8 cellular contexts compared by ENCODE assay signal in genomic region chr12:6532927-6533652, GRCh38. TPM values are rescaled to one million over a fixed set of nuclear protein-coding genes. Genes with fewer than 3 reads are reported as not detected.
DNase-seq lines count a peak whose midpoint lies in the region; ATAC-seq and TF ChIP-seq lines count a peak whose summit lies in the region.

No MANE protein-coding gene starts in this region.

- DNase-seq in NCI-H2227 treated with DMSO at 0.1 percent for 48 hours (lab: John Stamatoyannopoulos, UW) (peak; percentile 60), fibroblast of the aortic adventitia (ENCODE audit: low read depth) (peak; percentile 50), upper lobe of right lung (peak; percentile 82)
- no peak for DNase-seq in activated T-helper 1 cell treated with anti-CD3 and anti-CD28 coated beads, Interleukin-12 subunit alpha, Interleukin-12 subunit beta, Interleukin-2, Interleukin-4 antibody, amounts not matched to agents 30 ng/mL and 10 ng/mL and 1 ng/mL, durations not matched to agents 14 hours and 24 hours and 36 hours (ENCODE audit: low spot score)
- peak in 5 of 9 donors; percentile 18 to 66 (median 21) for DNase-seq in naive thymus-derived CD4-positive, alpha-beta T cell

- no peaks in the 10 kb centered on the region for H3K27me3 Mint-ChIP-seq in activated T-helper 1 cell treated with anti-CD3 and anti-CD28 coated beads, Interleukin-12 subunit alpha, Interleukin-12 subunit beta, Interleukin-2, Interleukin-4 antibody, amounts not matched to agents 30 ng/mL and 10 ng/mL and 1 ng/mL, durations not matched to agents 14 hours and 24 hours and 36 hours (ENCODE audit: insufficient read depth)
- peaks cover 0 to 2% (median 0%) of the 10 kb centered on the region in 5 donors for H3K27me3 Mint-ChIP-seq in naive thymus-derived CD4-positive, alpha-beta T cell

- H3K36me3 Mint-ChIP-seq in activated T-helper 1 cell treated with anti-CD3 and anti-CD28 coated beads, Interleukin-12 subunit alpha, Interleukin-12 subunit beta, Interleukin-2, Interleukin-4 antibody, amounts not matched to agents 30 ng/mL and 10 ng/mL and 1 ng/mL, durations not matched to agents 14 hours and 24 hours and 36 hours (ENCODE audit: low read depth), result peaks cover 76% of the 10 kb centered on the region
- H3K36me3 Mint-ChIP-seq in naive thymus-derived CD4-positive, alpha-beta T cell, result peaks cover 14 to 58% (median 15%) of the 10 kb centered on the region in 5 donors

- H3K27me3 ChIP-seq in naive thymus-derived CD4-positive, alpha-beta T cell (ENCODE audit: control insufficient read depth in 2 of 2, insufficient read depth in 2 of 2, low read length in 2 of 2), result no peaks in the 10 kb centered on the region
- no peaks in the 10 kb centered on the region for H3K27me3 ChIP-seq in upper lobe of right lung

- peak overlapping the region; percentile 99 for H3K27ac Mint-ChIP-seq in activated T-helper 1 cell treated with anti-CD3 and anti-CD28 coated beads, Interleukin-12 subunit alpha, Interleukin-12 subunit beta, Interleukin-2, Interleukin-4 antibody, amounts not matched to agents 30 ng/mL and 10 ng/mL and 1 ng/mL, durations not matched to agents 14 hours and 24 hours and 36 hours
- H3K27ac Mint-ChIP-seq in naive thymus-derived CD4-positive, alpha-beta T cell, result peak overlapping the region; percentile 90 to 100 (median 93)

- H3K9me3 ChIP-seq in naive thymus-derived CD4-positive, alpha-beta T cell (ENCODE audit: control insufficient read depth in 2 of 3, low read length in 3 of 3), result no peaks in the 10 kb centered on the region
- H3K9me3 ChIP-seq in upper lobe of right lung, result no peaks in the 10 kb centered on the region

- peak overlapping the region; percentile 99 for H3K27ac ChIP-seq in 22Rv1
- peak overlapping the region; percentile 81 for H3K27ac ChIP-seq in naive thymus-derived CD4-positive, alpha-beta T cell (ENCODE audit: low read depth, low read length)
- peak overlapping the region; percentile 94 for H3K27ac ChIP-seq in upper lobe of right lung

- intact Hi-C loops in activated T-helper 1 cell treated with anti-CD3 and anti-CD28 coated beads, Interleukin-12 subunit alpha, Interleukin-12 subunit beta, Interleukin-2, Interleukin-4 antibody, amounts not matched to agents 30 ng/mL and 10 ng/mL and 1 ng/mL, durations not matched to agents 14 hours and 24 hours and 36 hours (cut with micrococcal nuclease), result loop anchor here (1.0 to 10.0 kb wide), 6 partner anchors 35 to 412 kb away; partner anchors contain the start of genes C12orf57, COPS7A, ING4 and NOP2
- intact Hi-C loops in naive thymus-derived CD4-positive, alpha-beta T cell (cut with micrococcal nuclease), result no loop called here
- intact Hi-C loops in upper lobe of right lung (cut with DNase I), result no loop called here

- peaks cover 31 to 43% of the 10 kb centered on the region in 2 donors for H3K4me1 ChIP-seq in naive thymus-derived CD4-positive, alpha-beta T cell (ENCODE audit: control insufficient read depth in 2 of 2, insufficient read depth in 2 of 2, low read length in 2 of 2)
- peaks cover 34% of the 10 kb centered on the region for H3K4me1 ChIP-seq in upper lobe of right lung

- CTCF ChIA-PET in naive thymus-derived CD4-positive, alpha-beta T cell (lab: Charles Lee), result interaction anchor here (1.1 to 1.5 kb wide), 4 partner anchors 10 to 67 kb away, joined by 3 to 6 read pairs (median 4); no protein-coding TSS in a partner anchor

- POLR2A ChIA-PET in naive thymus-derived CD4-positive, alpha-beta T cell (lab: Charles Lee), result interaction anchor here (0.6 to 2.6 kb wide), 11 partner anchors 21 to 198 kb away, joined by 3 to 15 read pairs (median 5); partner anchors contain the start of genes MRPL51, TAPBPL, VAMP1 and ZNF384

- H3K4me1 Mint-ChIP-seq in activated T-helper 1 cell treated with anti-CD3 and anti-CD28 coated beads, Interleukin-12 subunit alpha, Interleukin-12 subunit beta, Interleukin-2, Interleukin-4 antibody, amounts not matched to agents 30 ng/mL and 10 ng/mL and 1 ng/mL, durations not matched to agents 14 hours and 24 hours and 36 hours (ENCODE audit: low read depth), result peaks cover 49% of the 10 kb centered on the region
- H3K4me1 Mint-ChIP-seq in naive thymus-derived CD4-positive, alpha-beta T cell, result peaks cover 27 to 53% (median 42%) of the 10 kb centered on the region in 7 donors

- peak; percentile 1 for ATAC-seq in HG02938 (IDR thresholded peaks at IDR 0.05; ENCODE audit: unreplicated experiment)
- no peak for ATAC-seq in naive thymus-derived CD4-positive, alpha-beta T cell
- peak; percentile 47 for ATAC-seq in upper lobe of right lung

- peak overlapping the region; percentile 91 for H3K4me3 Mint-ChIP-seq in activated T-helper 1 cell treated with anti-CD3 and anti-CD28 coated beads, Interleukin-12 subunit alpha, Interleukin-12 subunit beta, Interleukin-2, Interleukin-4 antibody, amounts not matched to agents 30 ng/mL and 10 ng/mL and 1 ng/mL, durations not matched to agents 14 hours and 24 hours and 36 hours
- peak overlapping the region; percentile 77 to 99 (median 94) for H3K4me3 Mint-ChIP-seq in naive thymus-derived CD4-positive, alpha-beta T cell

- no peak for TF ChIP-seq CTCF in 22Rv1 (IDR thresholded peaks at IDR 0.05)
- TF ChIP-seq CTCF in fibroblast of the aortic adventitia (IDR thresholded peaks at IDR 0.05; ENCODE audit: insufficient read depth, low read length), result no peak
- TF ChIP-seq CTCF in upper lobe of right lung (IDR thresholded peaks at IDR 0.05), result no peak

- H3K36me3 ChIP-seq in naive thymus-derived CD4-positive, alpha-beta T cell (ENCODE audit: control insufficient read depth in 2 of 3, insufficient read depth in 3 of 3, low read length in 3 of 3), result peaks cover 11 to 56% (median 15%) of the 10 kb centered on the region in 3 experiments
- peaks cover 60% of the 10 kb centered on the region for H3K36me3 ChIP-seq in upper lobe of right lung

- H3K9me3 Mint-ChIP-seq in activated T-helper 1 cell treated with anti-CD3 and anti-CD28 coated beads, Interleukin-12 subunit alpha, Interleukin-12 subunit beta, Interleukin-2, Interleukin-4 antibody, amounts not matched to agents 30 ng/mL and 10 ng/mL and 1 ng/mL, durations not matched to agents 14 hours and 24 hours and 36 hours, result no peaks in the 10 kb centered on the region
- peaks cover 0 to 1% (median 0%) of the 10 kb centered on the region in 11 donors for H3K9me3 Mint-ChIP-seq in naive thymus-derived CD4-positive, alpha-beta T cell

- H3K4me3 ChIP-seq in GM08714 (ENCODE audit: low read length), result peak overlapping the region; percentile 84; the same call in 1 of the 2 replicates
- H3K4me3 ChIP-seq in fibroblast of the aortic adventitia (ENCODE audit: low read depth, low read length), result peak overlapping the region; percentile 70
- peak overlapping the region; percentile 97 for H3K4me3 ChIP-seq in naive thymus-derived CD4-positive, alpha-beta T cell (ENCODE audit: low read length)
- H3K4me3 ChIP-seq in upper lobe of right lung, result peak overlapping the region; percentile 91

RNA-seq across cellular contexts. Expression of gene GAPDH, which starts 1.2 kb away (rescaled TPM):
- total RNA-seq in activated T-helper 1 cell treated with anti-CD3 and anti-CD28 coated beads, Interleukin-12 subunit alpha, Interleukin-12 subunit beta, Interleukin-2, Interleukin-4 antibody, amounts not matched to agents 30 ng/mL and 10 ng/mL and 1 ng/mL, durations not matched to agents 14 hours and 24 hours and 36 hours, result 4,315 and 4,318 TPM in 2 replicates
- total RNA-seq in fibroblast of the aortic adventitia (ENCODE audit: low replicate concordance) (1,521 and 5,776 TPM in 2 replicates), upper lobe of right lung (736 TPM)
- total RNA-seq in naive thymus-derived CD4-positive, alpha-beta T cell, result 1,000 to 10,000 TPM in 1 of 5 experiments, 100 to 1,000 TPM in 4; 330 to 4,503 (median 379) TPM
- polyA plus RNA-seq in naive thymus-derived CD4-positive, alpha-beta T cell, result 1,000 to 10,000 TPM; 1,202 to 1,413 TPM

RNA-seq across cellular contexts. Expression of gene IFFO1, which starts 22.8 kb away (rescaled TPM):
- 19.5 and 19.9 TPM in 2 replicates for total RNA-seq in activated T-helper 1 cell treated with anti-CD3 and anti-CD28 coated beads, Interleukin-12 subunit alpha, Interleukin-12 subunit beta, Interleukin-2, Interleukin-4 antibody, amounts not matched to agents 30 ng/mL and 10 ng/mL and 1 ng/mL, durations not matched to agents 14 hours and 24 hours and 36 hours
- total RNA-seq in fibroblast of the aortic adventitia (ENCODE audit: low replicate concordance) (12.7 and 17.2 TPM in 2 replicates), upper lobe of right lung (23.5 TPM)
- 10 to 100 TPM; 28.2 to 55.9 (median 45.9) TPM for total RNA-seq in naive thymus-derived CD4-positive, alpha-beta T cell
- 10 to 100 TPM in 1 of 2 donors, 1 to 10 TPM in 1; 5.4 to 11.4 TPM for polyA plus RNA-seq in naive thymus-derived CD4-positive, alpha-beta T cell

RNA-seq across cellular contexts. Expression of gene NOP2, which starts 35.0 kb away (rescaled TPM):
- 194 and 196 TPM in 2 replicates for total RNA-seq in activated T-helper 1 cell treated with anti-CD3 and anti-CD28 coated beads, Interleukin-12 subunit alpha, Interleukin-12 subunit beta, Interleukin-2, Interleukin-4 antibody, amounts not matched to agents 30 ng/mL and 10 ng/mL and 1 ng/mL, durations not matched to agents 14 hours and 24 hours and 36 hours
- total RNA-seq in fibroblast of the aortic adventitia (ENCODE audit: low replicate concordance) (24.0 and 54.6 TPM in 2 replicates), upper lobe of right lung (32.2 TPM)
- 100 to 1,000 TPM in 1 of 5 experiments, 10 to 100 TPM in 4; 74.4 to 102 (median 87.6) TPM for total RNA-seq in naive thymus-derived CD4-positive, alpha-beta T cell
- 10 to 100 TPM; 24.2 to 53.7 TPM for polyA plus RNA-seq in naive thymus-derived CD4-positive, alpha-beta T cell

RNA-seq across cellular contexts. Expression of gene NCAPD2, which starts 39.2 kb away (rescaled TPM):
- total RNA-seq in activated T-helper 1 cell treated with anti-CD3 and anti-CD28 coated beads, Interleukin-12 subunit alpha, Interleukin-12 subunit beta, Interleukin-2, Interleukin-4 antibody, amounts not matched to agents 30 ng/mL and 10 ng/mL and 1 ng/mL, durations not matched to agents 14 hours and 24 hours and 36 hours, result 91.6 and 93.4 TPM in 2 replicates
- total RNA-seq in fibroblast of the aortic adventitia (ENCODE audit: low replicate concordance) (43.1 and 45.1 TPM in 2 replicates), upper lobe of right lung (26.7 TPM)
- 100 to 1,000 TPM in 1 of 5 experiments, 10 to 100 TPM in 4; 30.3 to 121 (median 38.4) TPM for total RNA-seq in naive thymus-derived CD4-positive, alpha-beta T cell
- polyA plus RNA-seq in naive thymus-derived CD4-positive, alpha-beta T cell, result 10 to 100 TPM; 24.4 to 46.7 TPM

RNA-seq across cellular contexts. Expression of gene MRPL51, which starts 40.0 kb away (rescaled TPM):
- total RNA-seq in activated T-helper 1 cell treated with anti-CD3 and anti-CD28 coated beads, Interleukin-12 subunit alpha, Interleukin-12 subunit beta, Interleukin-2, Interleukin-4 antibody, amounts not matched to agents 30 ng/mL and 10 ng/mL and 1 ng/mL, durations not matched to agents 14 hours and 24 hours and 36 hours, result 250 and 258 TPM in 2 replicates
- 113 and 167 TPM in 2 replicates for total RNA-seq in fibroblast of the aortic adventitia (ENCODE audit: low replicate concordance)
- 100 to 1,000 TPM in 1 of 5 experiments, 10 to 100 TPM in 4; 22.5 to 208 (median 80.9) TPM for total RNA-seq in naive thymus-derived CD4-positive, alpha-beta T cell
- polyA plus RNA-seq in naive thymus-derived CD4-positive, alpha-beta T cell, result 100 to 1,000 TPM; 204 to 220 TPM
- 114 TPM for total RNA-seq in upper lobe of right lung
